8 cellular contexts compared by ENCODE assay signal in the genomic region with DNA sequence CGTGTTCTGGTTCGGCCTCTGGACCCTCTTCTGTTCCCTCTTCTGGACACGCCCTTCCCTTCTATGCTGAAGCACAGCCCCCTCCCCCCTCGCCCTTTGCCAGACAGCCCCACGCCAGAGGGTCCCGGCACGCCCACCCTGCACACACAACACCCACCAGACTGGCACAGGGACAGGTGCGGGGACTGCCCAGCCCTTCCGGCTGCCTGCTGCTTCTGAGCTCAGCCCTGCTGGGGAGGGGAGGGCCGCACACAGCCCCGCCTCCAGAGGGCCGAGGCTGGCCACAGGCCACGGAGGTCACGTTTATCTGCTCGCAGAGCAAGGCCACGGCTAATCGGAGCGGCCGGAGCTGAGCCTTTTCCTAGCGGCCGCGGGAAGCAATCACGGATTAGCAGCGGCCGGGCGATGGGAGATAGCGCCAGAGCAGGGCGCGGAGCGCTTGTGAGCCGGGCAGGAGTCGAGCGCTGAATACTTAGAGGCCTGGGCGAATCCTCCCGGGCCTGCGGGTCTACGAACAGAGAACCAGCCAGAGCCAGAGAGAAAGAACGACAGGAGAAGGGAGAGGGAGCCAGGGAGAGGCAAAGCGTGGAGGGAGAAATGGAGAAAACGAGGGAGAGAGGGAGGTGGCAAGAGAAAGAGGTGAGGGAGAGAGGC. TPM values are rescaled to one million over a fixed set of nuclear protein-coding genes. Genes with fewer than 3 reads are reported as not detected.
DNase-seq lines count a peak whose midpoint lies in the region; ATAC-seq, FAIRE-seq and TF ChIP-seq lines count a peak whose summit lies in the region.

No MANE protein-coding gene starts in this region.

- H2BK120ac ChIP-seq in H1 (replicated peaks; ENCODE audit: low read depth, low read length) = no peak overlapping the region

- H3K23me2 ChIP-seq in H1 (ENCODE audit: low read depth, low read length) = peaks cover 21% of the 10 kb centered on the region; the same call in 1 of the 2 replicates

- H3K56ac ChIP-seq in H1 (replicated peaks; ENCODE audit: insufficient read length, low read depth, low read length) = no peak overlapping the region

- no peak for TF ChIP-seq EP300 in H1 (IDR thresholded peaks at IDR 0.05; ENCODE audit: borderline replicate concordance in 1 of 2, low read depth in 2 of 2, low read length in 2 of 2)

- H3K79me1 ChIP-seq in H1 (ENCODE audit: low read depth, low read length) = no peaks in the 10 kb centered on the region; the same call in 1 of the 2 replicates

- no peak overlapping the region for H3K14ac ChIP-seq in H1 (ENCODE audit: insufficient read length)

- H3K4me1 Mint-ChIP-seq in CD8-positive, alpha-beta T cell (ENCODE audit: low read depth) = peaks cover 8% of the 10 kb centered on the region
- H3K4me1 Mint-ChIP-seq in activated CD4-positive, alpha-beta memory T cell treated with anti-CD3 and anti-CD28 coated beads, Interleukin-2, amount 10 ng/mL, durations not matched to agents 7 days and 5 days = peaks cover 4% of the 10 kb centered on the region

- peak; percentile 36 for ATAC-seq in CD8-positive, alpha-beta T cell

- H2BK20ac ChIP-seq in H1 (ENCODE audit: low read length) = no peak overlapping the region

- H3K27ac Mint-ChIP-seq in CD8-positive, alpha-beta T cell = no peak overlapping the region
- H3K27ac Mint-ChIP-seq in activated CD4-positive, alpha-beta memory T cell treated with anti-CD3 and anti-CD28 coated beads, Interleukin-2, amount 10 ng/mL, durations not matched to agents 7 days and 5 days = no peak overlapping the region

- H3K9me3 Mint-ChIP-seq in CD8-positive, alpha-beta T cell = no peaks in the 10 kb centered on the region
- H3K9me3 Mint-ChIP-seq in activated CD4-positive, alpha-beta memory T cell treated with anti-CD3 and anti-CD28 coated beads, Interleukin-2, amount 10 ng/mL, durations not matched to agents 7 days and 5 days = peaks cover 14% of the 10 kb centered on the region

- H3K27me3 ChIP-seq in CD8-positive, alpha-beta T cell (ENCODE audit: insufficient read depth, low read length) = peaks cover 6% of the 10 kb centered on the region
- H3K27me3 ChIP-seq in H1 (replicated peaks in 1 of 4; ENCODE audit: control insufficient read depth in 3 of 4, extremely low read depth in 1 of 4, insufficient read depth in 3 of 4, low read length in 3 of 4) = peaks cover 28 to 89% (median 72%) of the 10 kb centered on the region in 4 experiments

- H3K36me3 Mint-ChIP-seq in CD8-positive, alpha-beta T cell = no peaks in the 10 kb centered on the region
- peaks cover 2% of the 10 kb centered on the region for H3K36me3 Mint-ChIP-seq in activated CD4-positive, alpha-beta memory T cell treated with anti-CD3 and anti-CD28 coated beads, Interleukin-2, amount 10 ng/mL, durations not matched to agents 7 days and 5 days (ENCODE audit: low read depth)

- no peak for TF ChIP-seq CTCF in CD8-positive, alpha-beta T cell (IDR thresholded peaks at IDR 0.05)
- peak in 1 of 3 experiments; percentile 24; a peak in 1 of 4 replicates for TF ChIP-seq CTCF in H1 (IDR thresholded peaks at IDR 0.05; ENCODE audit: control extremely low read depth in 1 of 3, insufficient read depth in 1 of 3, low read depth in 1 of 3, low read length in 3 of 3)

- H4K5ac ChIP-seq in H1 (ENCODE audit: insufficient read length, low read depth, low read length) = no peak overlapping the region

- H4K8ac ChIP-seq in H1 (ENCODE audit: extremely low read depth, insufficient read depth, low read length) = no peak overlapping the region

- 0 out of 2 replicates have a peak overlapping the region, but pooled peaks have one; percentile 72 for H2BK15ac ChIP-seq in H1 (ENCODE audit: low read length)

- no peak overlapping the region for H3K27ac ChIP-seq in CD8-positive, alpha-beta T cell (ENCODE audit: low read depth, low read length)
- H3K27ac ChIP-seq in H1 (ENCODE audit: low read depth, low read length) (no peak overlapping the region), temporal lobe (ENCODE audit: low read depth, low read length) (peak overlapping the region; percentile 20)

- H3K4me2 ChIP-seq in H1 (ENCODE audit: insufficient read depth in 1 of 2, low read depth in 2 of 2, low read length in 2 of 2) = peak overlapping the region; percentile 79 to 86

- WGBS in H1 (ENCODE audit: extremely low coverage in 1 of 2, insufficient coverage in 1 of 2, insufficient read length in 1 of 2, insufficient replicate concordance in 2 of 2, low coverage in 1 of 2, low lambda C conversion rate in 2 of 2, missing lambda C conversion rate in 1 of 2), 2 experiments = 8% methylated on average over 29 of the region's 40 CpGs; no CpG with 5 or more reads in 1 of the 2 experiments

- H3K27me3 Mint-ChIP-seq in CD8-positive, alpha-beta T cell (ENCODE audit: low read depth) = peaks cover 25% of the 10 kb centered on the region
- peaks cover 24% of the 10 kb centered on the region for H3K27me3 Mint-ChIP-seq in activated CD4-positive, alpha-beta memory T cell treated with anti-CD3 and anti-CD28 coated beads, Interleukin-2, amount 10 ng/mL, durations not matched to agents 7 days and 5 days

- peak overlapping the region; percentile 63; the same call in 1 of the 2 replicates for H2BK5ac ChIP-seq in H1 (ENCODE audit: low read depth, low read length)

- POLR2A ChIA-PET in CD8-positive, alpha-beta T cell (lab: Charles Lee) = no interaction called here
- POLR2A ChIA-PET in H1 (lab: Charles Lee; ENCODE audit: partially characterized antibody) = interaction anchor here (0.8 to 2.7 kb wide), 10 partner anchors 8 to 174 kb away, joined by 3 to 11 read pairs (median 5); no protein-coding TSS in a partner anchor
- POLR2A ChIA-PET in activated CD4-positive, alpha-beta memory T cell treated with anti-CD3 and anti-CD28 coated beads, Interleukin-2, amount 10 ng/mL, durations not matched to agents 7 days and 5 days (lab: Charles Lee) = interaction anchor here (1.2 kb wide), 1 partner anchor 8 kb away, joined by 3 read pairs; no protein-coding TSS in a partner anchor

- intact Hi-C loops in CD8-positive, alpha-beta T cell (cut with DNase I, micrococcal nuclease) = no loop called here

- peak overlapping the region; percentile 41 for H3K4me3 ChIP-seq in CD8-positive, alpha-beta T cell (ENCODE audit: low read depth, low read length)
- H3K4me3 ChIP-seq in H1 (ENCODE audit: extremely low read depth in 1 of 4, insufficient read depth in 2 of 4, low read depth in 3 of 4, low read length in 4 of 4) = peak overlapping the region; percentile 21 to 57 (median 34); a peak in 7 of 8 replicates

- TF ChIP-seq POLR2A in H1 (IDR thresholded peaks at IDR 0.05; ENCODE audit: control extremely low read depth in 1 of 2, low read depth in 2 of 2, low read length in 2 of 2) = no peak

- H3K4me1 ChIP-seq in CD8-positive, alpha-beta T cell (ENCODE audit: insufficient read depth, low read length) = peaks cover 10% of the 10 kb centered on the region
- H3K4me1 ChIP-seq in H1 (replicated peaks in 1 of 4; ENCODE audit: control insufficient read depth in 3 of 4, insufficient read depth in 4 of 4, low read length in 3 of 4) = peaks cover 0 to 15% (median 10%) of the 10 kb centered on the region in 4 experiments; a peak in 5 of 7 replicates

- peak in 1 of 2 experiments; percentile 16; a peak in 1 of 4 replicates for TF ChIP-seq RAD21 in H1 (IDR thresholded peaks at IDR 0.05 in 1 of 2, conservative IDR thresholded peaks at IDR 0.05 in 1 of 2; ENCODE audit: low read depth in 2 of 2, low read length in 2 of 2)

- no peak for FAIRE-seq in H1 (lab: Jason Lieb, UNC)
- no peak for FAIRE-seq in urothelium cell line (lab: Jason Lieb, UNC)

- no peak overlapping the region for H4K91ac ChIP-seq in H1 (replicated peaks; ENCODE audit: insufficient read length, low read length)

- H2BK12ac ChIP-seq in H1 (ENCODE audit: low read depth, low read length) = peak overlapping the region; percentile 43; the same call in 1 of the 2 replicates

- no peak overlapping the region for H3K4ac ChIP-seq in H1 (replicated peaks; ENCODE audit: insufficient read length, low read depth, low read length)

- H3K9ac ChIP-seq in H1 (replicated peaks in 1 of 4; ENCODE audit: extremely low read depth in 1 of 4, low read depth in 3 of 4, low read length in 3 of 4) = no peak overlapping the region

- CTCF ChIA-PET in CD8-positive, alpha-beta T cell (lab: Charles Lee) = interaction anchor here (0.6 to 1.0 kb wide), 2 partner anchors 141 to 368 kb away, joined by 3 to 4 read pairs; no protein-coding TSS in a partner anchor
- CTCF ChIA-PET in H1 (lab: Charles Lee; ENCODE audit: partially characterized antibody) = interaction anchor here (0.6 to 6.3 kb wide), 23 partner anchors 9 to 202 kb away, joined by 3 to 43 read pairs (median 3); no protein-coding TSS in a partner anchor
- CTCF ChIA-PET in activated CD4-positive, alpha-beta memory T cell treated with anti-CD3 and anti-CD28 coated beads, Interleukin-2, amount 10 ng/mL, durations not matched to agents 7 days and 5 days (lab: Charles Lee) = no interaction called here

- peaks cover 1 to 2% of the 10 kb centered on the region in 2 experiments for H4K20me1 ChIP-seq in H1 (replicated peaks in 1 of 2; ENCODE audit: control insufficient read depth in 1 of 2, insufficient read depth in 2 of 2, low read length in 2 of 2)

- H3K36me3 ChIP-seq in CD8-positive, alpha-beta T cell (ENCODE audit: insufficient read depth, low read length) = no peaks in the 10 kb centered on the region
- H3K36me3 ChIP-seq in H1 (ENCODE audit: control insufficient read depth in 2 of 4, insufficient read depth in 4 of 4, low read length in 3 of 4) = no peaks in the 10 kb centered on the region

- DNase-seq in CD8-positive, alpha-beta T cell = no peak
- peak; percentile 34 for DNase-seq in NCI-H748 treated with DMSO at 0.1 percent for 48 hours (lab: John Stamatoyannopoulos, UW)
- peak in 1 of 2 experiments; percentile 73 for DNase-seq in H1 (ENCODE audit: low read depth in 1 of 2, low spot score in 2 of 2)
- peak; percentile 49 for DNase-seq in medulla oblongata (ENCODE audit: extremely low spot score)
- no peak for DNase-seq in activated CD4-positive, alpha-beta memory T cell treated with anti-CD3 and anti-CD28 coated beads, Interleukin-2, amount 10 ng/mL, durations not matched to agents 7 days and 5 days
- DNase-seq in stimulated activated CD4-positive, alpha-beta T cell treated with anti-CD3 and anti-CD28 coated beads, Interleukin-2, amount 100 ng/mL, for 24 hours = no peak
- DNase-seq in urothelium cell line (ENCODE audit: low spot score) = no peak

- no peak overlapping the region for H3K4me3 Mint-ChIP-seq in CD8-positive, alpha-beta T cell
- H3K4me3 Mint-ChIP-seq in activated CD4-positive, alpha-beta memory T cell treated with anti-CD3 and anti-CD28 coated beads, Interleukin-2, amount 10 ng/mL, durations not matched to agents 7 days and 5 days = no peak overlapping the region

- no peak overlapping the region for H3K23ac ChIP-seq in H1 (ENCODE audit: insufficient read length)

- H3K18ac ChIP-seq in H1 (ENCODE audit: extremely low read depth, low read length) = peak overlapping the region; percentile 48; the same call in 1 of the 2 replicates

- no peak overlapping the region for H2AK5ac ChIP-seq in H1 (ENCODE audit: low read depth, low read length)

- H3K79me2 ChIP-seq in H1 (ENCODE audit: control insufficient read depth in 1 of 2, insufficient read depth in 2 of 2, low read length in 2 of 2) = no peaks in the 10 kb centered on the region

- no peaks in the 10 kb centered on the region for H3K9me3 ChIP-seq in CD8-positive, alpha-beta T cell (ENCODE audit: low read length)
- peaks cover 0 to 6% of the 10 kb centered on the region in 2 experiments; a peak in 1 of 4 replicates for H3K9me3 ChIP-seq in H1 (ENCODE audit: insufficient read depth in 2 of 2, low read depth in 1 of 2, low read length in 1 of 2)

- H2AFZ ChIP-seq in H1 (ENCODE audit: low read length) = no peak overlapping the region

RNA-seq across cellular contexts. Expression of a gene that starts 21.5 kb away (rescaled TPM):
- total RNA-seq in CD8-positive, alpha-beta T cell = 10 to 100 TPM; 67.2 to 68.7 TPM
- total RNA-seq in H1 (2021; fragmentation: NEBNext Ultra II Directional; extraction: Animal tissue kit (Norgen Biotek cat#: 25700)) = 110 and 112 TPM in 2 replicates
- 274 and 348 TPM in 2 replicates for polyA plus RNA-seq in H1 (2011; rRNA removed)
- 214 TPM for polyA plus RNA-seq in H1 (2011; cell fraction: cytosol; rRNA removed)
- polyA plus RNA-seq in H1 (2011; cell fraction: nucleus; rRNA removed) = 408 TPM
- 116 to 162 TPM (median 150 TPM) in 4 replicates for polyA plus RNA-seq in H1 (2012, experiment 1 of 2)
- 177 TPM for polyA plus RNA-seq in H1 (2012, experiment 2 of 2)
- polyA plus RNA-seq in H1 (2013, experiment 1 of 2) = 88.3 TPM
- polyA plus RNA-seq in H1 (2013, experiment 2 of 2) = 81.7 TPM
- polyA minus RNA-seq in H1 (2011; rRNA and poly(A)+ RNA removed) = 105 and 113 TPM in 2 replicates
- polyA minus RNA-seq in H1 (2011; cell fraction: cytosol; rRNA and poly(A)+ RNA removed) = 71.3 TPM
- polyA minus RNA-seq in H1 (2011; cell fraction: nucleus; rRNA and poly(A)+ RNA removed) = 57.0 TPM
- total RNA-seq in temporal lobe = 34.9 TPM
- total RNA-seq in activated CD4-positive, alpha-beta memory T cell treated with anti-CD3 and anti-CD28 coated beads, Interleukin-2, amount 10 ng/mL, durations not matched to agents 7 days and 5 days = 10 to 100 TPM; 86.8 to 93.6 TPM

RNA-seq across cellular contexts. Expression of a gene that starts 28.0 kb away (rescaled TPM):
- not detected for total RNA-seq in CD8-positive, alpha-beta T cell
- 0.28 and 0.42 TPM in 2 replicates for total RNA-seq in H1 (2021; fragmentation: NEBNext Ultra II Directional; extraction: Animal tissue kit (Norgen Biotek cat#: 25700))
- polyA plus RNA-seq in H1 (2011; rRNA removed) = 0.14 and 0.20 TPM in 2 replicates
- 0.10 TPM for polyA plus RNA-seq in H1 (2011; cell fraction: cytosol; rRNA removed)
- 0.19 TPM for polyA plus RNA-seq in H1 (2011; cell fraction: nucleus; rRNA removed)
- 0.30 to 0.89 TPM (median 0.74 TPM) in 4 replicates for polyA plus RNA-seq in H1 (2012, experiment 1 of 2)
- 0.17 TPM for polyA plus RNA-seq in H1 (2012, experiment 2 of 2)
- polyA plus RNA-seq in H1 (2013, experiment 1 of 2) = 0.61 TPM
- 0.59 TPM for polyA plus RNA-seq in H1 (2013, experiment 2 of 2)
- polyA minus RNA-seq in H1 (2011; rRNA and poly(A)+ RNA removed) = 0.16 and 0.20 TPM in 2 replicates
- 0.29 TPM for polyA minus RNA-seq in H1 (2011; cell fraction: cytosol; rRNA and poly(A)+ RNA removed)
- not detected for polyA minus RNA-seq in H1 (2011; cell fraction: nucleus; rRNA and poly(A)+ RNA removed)
- 7.6 TPM for total RNA-seq in temporal lobe
- total RNA-seq in activated CD4-positive, alpha-beta memory T cell treated with anti-CD3 and anti-CD28 coated beads, Interleukin-2, amount 10 ng/mL, durations not matched to agents 7 days and 5 days = under 1 TPM; 0.05 to 0.23 TPM

RNA-seq across cellular contexts. Expression of a gene that starts 33.3 kb away (rescaled TPM):
- 100 to 1,000 TPM in 1 of 2 experiments, 10 to 100 TPM in 1; 97.6 to 111 TPM for total RNA-seq in CD8-positive, alpha-beta T cell
- 365 and 413 TPM in 2 replicates for total RNA-seq in H1 (2021; fragmentation: NEBNext Ultra II Directional; extraction: Animal tissue kit (Norgen Biotek cat#: 25700))
- polyA plus RNA-seq in H1 (2011; rRNA removed) = 1,720 and 2,058 TPM in 2 replicates
- polyA plus RNA-seq in H1 (2011; cell fraction: cytosol; rRNA removed) = 801 TPM
- polyA plus RNA-seq in H1 (2011; cell fraction: nucleus; rRNA removed) = 895 TPM
- polyA plus RNA-seq in H1 (2012, experiment 1 of 2) = 439 to 800 TPM (median 741 TPM) in 4 replicates
- 1,693 TPM for polyA plus RNA-seq in H1 (2012, experiment 2 of 2)
- 891 TPM for polyA plus RNA-seq in H1 (2013, experiment 1 of 2)
- polyA plus RNA-seq in H1 (2013, experiment 2 of 2) = 816 TPM
- 145 and 160 TPM in 2 replicates for polyA minus RNA-seq in H1 (2011; rRNA and poly(A)+ RNA removed)
- polyA minus RNA-seq in H1 (2011; cell fraction: cytosol; rRNA and poly(A)+ RNA removed) = 241 TPM
- 152 TPM for polyA minus RNA-seq in H1 (2011; cell fraction: nucleus; rRNA and poly(A)+ RNA removed)
- 208 TPM for total RNA-seq in temporal lobe
- 100 to 1,000 TPM; 506 to 527 TPM for total RNA-seq in activated CD4-positive, alpha-beta memory T cell treated with anti-CD3 and anti-CD28 coated beads, Interleukin-2, amount 10 ng/mL, durations not matched to agents 7 days and 5 days

Comparison
In these comparisons a context has a peak if more than half of its experiments do, and no peak if none do; other contexts are left out.
1. DNase-seq: peak in NCI-H748 treated with DMSO at 0.1 percent for 48 hours (single experiment) and medulla oblongata (single experiment); none in CD8-positive, alpha-beta T cell (0 of 7), activated CD4-positive, alpha-beta memory T cell treated with anti-CD3 and anti-CD28 coated beads, Interleukin-2, amount 10 ng/mL, durations not matched to agents 7 days and 5 days (single experiment), stimulated activated CD4-positive, alpha-beta T cell treated with anti-CD3 and anti-CD28 coated beads, Interleukin-2, amount 100 ng/mL, for 24 hours (0 of 2) and urothelium cell line (single experiment).